Comparison of ENCODE assay signal across 30 cellular contexts in genomic region chr1:223611939-223612338, GRCh38. TPM values are rescaled to one million over a fixed set of nuclear protein-coding genes. Genes with fewer than 3 reads are reported as not detected.
A peak's percentile ranks its signal among the peaks of the same experiment; 100 is the strongest.
DNase-seq lines count a peak whose midpoint lies in the region; ATAC-seq, FAIRE-seq and TF ChIP-seq lines count a peak whose summit lies in the region.
"Had no signal": no experiment of that assay in that cellular context is flagged by ENCODE, and none has a peak within 500 bp of the region (broad histone marks: within the 10 kb centered on the region; RNA-seq: fewer than 3 reads in every experiment).

No MANE protein-coding gene starts in this region.

- in situ Hi-C loops in SK-MEL-5 (cut with HindIII; ENCODE audit: low pct_unique_long_range_greater_than_20kb, low sequenced_read_pairs): no loop called here

- intact Hi-C loops in naive thymus-derived CD4-positive, alpha-beta T cell (cut with micrococcal nuclease): no loop called here

- POLR2A ChIA-PET in naive thymus-derived CD4-positive, alpha-beta T cell (lab: Charles Lee): no interaction called here

- peaks cover 0 to 2% (median 0%) of the 10 kb centered on the region in 5 donors for H3K27me3 Mint-ChIP-seq in naive thymus-derived CD4-positive, alpha-beta T cell
- H3K27me3 Mint-ChIP-seq: CD4-positive, alpha-beta memory T cell had no signal

- H3K4me3 Mint-ChIP-seq in naive thymus-derived CD4-positive, alpha-beta T cell: no peak overlapping the region
- H3K4me3 Mint-ChIP-seq: CD4-positive, alpha-beta memory T cell had no signal

- H3K9me3 ChIP-seq in BLaER1 (peaks cover 14% of the 10 kb centered on the region), small intestine (ENCODE audit: control insufficient read depth, low read depth) (no peaks in the 10 kb centered on the region)
- H3K9me3 ChIP-seq in naive thymus-derived CD4-positive, alpha-beta T cell (ENCODE audit: control insufficient read depth in 2 of 3, low read length in 3 of 3): no peaks in the 10 kb centered on the region
- H3K9me3 ChIP-seq: Caco-2, SJSA1 had no signal

- ATAC-seq in foreskin keratinocyte: peak; percentile 23
- peak; percentile 22 for ATAC-seq in naive thymus-derived CD4-positive, alpha-beta T cell
- ATAC-seq in GM19467 (IDR thresholded peaks at IDR 0.05; ENCODE audit: unreplicated experiment): no peak
- ATAC-seq in HG02870 (IDR thresholded peaks at IDR 0.05; ENCODE audit: unreplicated experiment): no peak
- no peak for ATAC-seq in GM21423 (IDR thresholded peaks at IDR 0.05; ENCODE audit: unreplicated experiment)
- ATAC-seq: K562 had no signal

- no peaks in the 10 kb centered on the region for H3K27me3 ChIP-seq in BLaER1
- no peaks in the 10 kb centered on the region for H3K27me3 ChIP-seq in foreskin keratinocyte
- H3K27me3 ChIP-seq in naive thymus-derived CD4-positive, alpha-beta T cell (ENCODE audit: control insufficient read depth in 2 of 2, insufficient read depth in 2 of 2, low read length in 2 of 2): no peaks in the 10 kb centered on the region
- no peaks in the 10 kb centered on the region for H3K27me3 ChIP-seq in small intestine (ENCODE audit: control insufficient read depth in 2 of 2, insufficient read depth in 2 of 2, low read length in 2 of 2)
- H3K27me3 ChIP-seq: SJSA1 had no signal

- peaks cover 0 to 4% (median 0%) of the 10 kb centered on the region in 11 donors for H3K9me3 Mint-ChIP-seq in naive thymus-derived CD4-positive, alpha-beta T cell
- H3K9me3 Mint-ChIP-seq: CD4-positive, alpha-beta memory T cell had no signal

- no peak for TF ChIP-seq CTCF in foreskin keratinocyte (conservative IDR thresholded peaks at IDR 0.05)

- H3K27ac ChIP-seq in BLaER1 (peak overlapping the region; percentile 38), foreskin keratinocyte (no peak overlapping the region), small intestine (ENCODE audit: low read depth in 1 of 2, low read length in 1 of 2) (no peak overlapping the region)
- H3K27ac ChIP-seq in naive thymus-derived CD4-positive, alpha-beta T cell (ENCODE audit: low read depth, low read length): no peak overlapping the region
- H3K27ac ChIP-seq: SJSA1 had no signal

- H3K4me1 ChIP-seq in BLaER1 (peaks cover 24% of the 10 kb centered on the region), foreskin keratinocyte (no peaks in the 10 kb centered on the region), small intestine (ENCODE audit: control insufficient read depth in 2 of 2, insufficient read depth in 1 of 2, low read depth in 1 of 2, low read length in 1 of 2) (no peaks in the 10 kb centered on the region)
- H3K4me1 ChIP-seq in naive thymus-derived CD4-positive, alpha-beta T cell (ENCODE audit: control insufficient read depth in 2 of 2, insufficient read depth in 2 of 2, low read length in 2 of 2): peaks cover 0 to 6% of the 10 kb centered on the region in 2 donors
- H3K4me1 ChIP-seq: Caco-2, SJSA1 had no signal

- peak; percentile 32 for DNase-seq in SK-MEL-5 (ENCODE audit: low read depth, low spot score)
- peak in 1 of 2 donors; percentile 15 for DNase-seq in foreskin keratinocyte
- DNase-seq in naive thymus-derived CD4-positive, alpha-beta T cell: no peak
- no peak for DNase-seq in small intestine
- DNase-seq: 8988T; ACHN; Caco-2; CD4-positive, alpha-beta memory T cell; GDM1; MV-4-11; NCI-H1105; NCI-H1436 treated with DMSO at 0.1 percent for 48 hours; NCI-H187 treated with DMSO at 0.1 percent for 48 hours; NCI-H446; NCI-H524 treated with DMSO at 0.1 percent for 48 hours; NCI-H774; NK-92 treated with Interleukin-12 subunit alpha and Interleukin-12 subunit beta, amount 100 ng/mL, for 24 hours; Right ventricle myocardium superior; RPMI8226 had no signal

- no peaks in the 10 kb centered on the region for H4K20me1 ChIP-seq in BLaER1

- H3K9ac ChIP-seq in BLaER1: no peak overlapping the region

- FAIRE-seq in small intestine (lab: Jason Lieb, UNC): no peak
- FAIRE-seq: GM12878, H54, HTR-8/SVneo, K562 had no signal

- CTCF ChIA-PET in naive thymus-derived CD4-positive, alpha-beta T cell (lab: Charles Lee): interaction anchor here (1.0 to 1.5 kb wide), 2 partner anchors 9 to 17 kb away, joined by 3 read pairs; no protein-coding TSS in a partner anchor

- H3K4me3 ChIP-seq in BLaER1 (no peak overlapping the region), small intestine (ENCODE audit: low read depth in 1 of 2, low read length in 2 of 2) (no peak overlapping the region)
- no peak overlapping the region for H3K4me3 ChIP-seq in naive thymus-derived CD4-positive, alpha-beta T cell (ENCODE audit: low read length)
- H3K4me3 ChIP-seq: GM12878, K562, SJSA1 had no signal

- WGBS in small intestine, 3 donors: 0 to 32% (median 0%) methylated on average over 1 of the region's 1 CpG

- H3K4me1 Mint-ChIP-seq in naive thymus-derived CD4-positive, alpha-beta T cell: peaks cover 0 to 7% (median 0%) of the 10 kb centered on the region in 7 donors

- H3K27ac Mint-ChIP-seq in naive thymus-derived CD4-positive, alpha-beta T cell: no peak overlapping the region

- no peaks in the 10 kb centered on the region for H3K36me3 Mint-ChIP-seq in naive thymus-derived CD4-positive, alpha-beta T cell
- H3K36me3 Mint-ChIP-seq: CD4-positive, alpha-beta memory T cell had no signal

- H3K4me2 ChIP-seq in BLaER1: peak overlapping the region; percentile 43

- no peaks in the 10 kb centered on the region for H3K36me3 ChIP-seq in BLaER1
- H3K36me3 ChIP-seq in naive thymus-derived CD4-positive, alpha-beta T cell (ENCODE audit: control insufficient read depth in 2 of 3, insufficient read depth in 3 of 3, low read length in 3 of 3): no peaks in the 10 kb centered on the region
- no peaks in the 10 kb centered on the region for H3K36me3 ChIP-seq in small intestine (ENCODE audit: control insufficient read depth in 2 of 2, insufficient read depth in 2 of 2, low read length in 2 of 2)
- H3K36me3 ChIP-seq: SJSA1 had no signal

RNA-seq across cellular contexts. Expression of gene CAPN8, which starts 53.6 kb away (rescaled TPM):
- not detected in 2 replicates for total RNA-seq in SK-MEL-5 (2014; rRNA removed; shearing (Covaris generic))
- polyA plus RNA-seq in SK-MEL-5 (2015; cell fraction: cytosol; rRNA removed): not detected in 2 replicates
- 0.96 TPM in 1 of 2 replicates, not detected in the other for polyA plus RNA-seq in SK-MEL-5 (2015; cell fraction: nucleus; rRNA removed)
- 0.68 and 1.1 TPM in 2 replicates for total RNA-seq in foreskin keratinocyte
- polyA plus RNA-seq in foreskin keratinocyte: 0.55 and 0.73 TPM in 2 replicates
- 1 to 10 TPM in 1 of 5 experiments, under 1 TPM in 1, not detected in 3; 0.21 to 1.2 TPM for total RNA-seq in naive thymus-derived CD4-positive, alpha-beta T cell
- polyA plus RNA-seq in naive thymus-derived CD4-positive, alpha-beta T cell: not detected
- 10 to 100 TPM in 1 of 3 donors, 1 to 10 TPM in 2; 5.1 to 13.6 (median 10.0) TPM for polyA plus RNA-seq in small intestine
- total RNA-seq: K562, M059J, Right ventricle myocardium superior, SJSA1 had no signal
- polyA plus RNA-seq: BJ had no signal

Comparison
In these comparisons a context has a peak if more than half of its experiments do, and no peak if none do; other contexts are left out.
1. ATAC-seq: peak in foreskin keratinocyte (single experiment) and naive thymus-derived CD4-positive, alpha-beta T cell (single experiment); none in GM19467 (single experiment), HG02870 (single experiment) and GM21423 (single experiment).